ENCODE assay signal across 8 cellular contexts in the genomic region with DNA sequence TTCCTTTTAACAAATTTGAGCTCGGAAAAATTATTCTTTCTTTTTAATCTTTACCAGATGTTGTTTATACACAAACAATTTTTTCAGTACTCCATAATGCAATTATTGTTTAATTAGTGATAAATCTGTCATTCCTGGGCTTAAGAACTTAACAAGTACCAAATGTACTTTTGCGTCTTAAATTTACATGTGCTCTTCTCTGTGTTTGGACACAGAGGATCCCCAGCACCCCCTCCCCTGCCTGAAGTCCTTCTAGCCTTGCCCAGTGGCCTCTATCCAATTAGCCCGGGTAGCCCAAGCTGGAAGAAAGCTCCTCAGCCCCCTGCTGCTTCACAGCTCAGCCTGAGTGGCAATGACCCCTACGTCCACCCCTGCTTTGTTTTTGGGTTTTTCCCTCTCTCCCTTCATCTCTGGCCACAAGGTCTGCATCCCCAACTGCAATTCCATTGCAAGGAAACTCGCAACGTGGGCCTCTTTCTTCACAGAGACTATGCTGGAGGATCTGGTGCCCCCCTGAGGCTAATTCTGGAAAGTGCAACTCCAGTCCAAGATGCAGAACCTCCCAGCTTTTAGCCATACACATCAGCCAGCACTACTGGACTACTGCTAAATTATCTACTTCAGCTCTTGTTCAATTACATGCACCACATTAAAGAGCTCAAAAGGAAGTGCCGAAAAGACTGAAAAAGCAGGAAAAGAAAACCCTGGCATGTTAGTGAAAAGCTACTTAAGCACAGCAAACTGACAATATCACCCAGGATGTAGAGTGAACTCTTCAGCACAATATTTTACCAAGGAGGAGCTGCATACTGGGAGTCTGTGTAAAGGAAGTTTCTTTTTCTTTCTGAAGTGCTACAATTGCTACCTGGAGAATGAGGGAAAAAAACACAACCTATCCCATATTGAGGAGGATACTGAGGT.
A peak's percentile ranks its signal among the peaks of the same experiment; 100 is the strongest.
DNase-seq lines count a peak whose midpoint lies in the region; ATAC-seq and TF ChIP-seq lines count a peak whose summit lies in the region.

No MANE protein-coding gene starts in this region.

- H3K4me3 Mint-ChIP-seq in T-helper 17 cell, result no peak overlapping the region

- peaks cover 4% of the 10 kb centered on the region for H3K36me3 Mint-ChIP-seq in T-helper 17 cell (ENCODE audit: low read depth)

- peak; percentile 26 for DNase-seq in GM06990 (ENCODE audit: extremely low read depth, insufficient read length)
- DNase-seq in NCI-H1092 (lab: John Stamatoyannopoulos, UW), result peak; percentile 61
- peak in 2 of 3 donors; percentile 13 to 38 for DNase-seq in T-helper 17 cell
- peak; percentile 71 for DNase-seq in astrocyte of the spinal cord (ENCODE audit: low read depth, low spot score)
- peak; percentile 68 for DNase-seq in iPS DF 4.7 (ENCODE audit: extremely low read depth, low spot score)
- peak; percentile 30 for DNase-seq in smooth muscle cell (lab: John Stamatoyannopoulos, UW; ENCODE audit: unreplicated experiment)
- no peak for DNase-seq in NK-92 (lab: John Stamatoyannopoulos, UW; ENCODE audit: unreplicated experiment)

- peak; percentile 62 for ATAC-seq in T-helper 17 cell
- no peak for ATAC-seq in GM19035 (IDR thresholded peaks at IDR 0.05; ENCODE audit: unreplicated experiment)

- no peak overlapping the region for H3K4me3 ChIP-seq in GM06990 (replicated peaks; ENCODE audit: low read depth, low read length)
- H3K4me3 ChIP-seq in astrocyte of the spinal cord (ENCODE audit: low read depth, low read length), result no peak overlapping the region
- no peak overlapping the region for H3K4me3 ChIP-seq in smooth muscle cell

- H3K36me3 ChIP-seq in GM06990 (ENCODE audit: control insufficient read depth, insufficient read depth, low read length) (no peaks in the 10 kb centered on the region), smooth muscle cell (ENCODE audit: low read depth) (no peaks in the 10 kb centered on the region)

- no peaks in the 10 kb centered on the region for H3K79me2 ChIP-seq in smooth muscle cell (ENCODE audit: low read depth)

- H3K27me3 Mint-ChIP-seq in T-helper 17 cell, result peaks cover 4% of the 10 kb centered on the region

- TF ChIP-seq CTCF in GM06990 (IDR thresholded peaks at IDR 0.05; ENCODE audit: insufficient read depth, low read length, poor library complexity, severe bottlenecking) (peak; percentile 90), astrocyte of the spinal cord (IDR thresholded peaks at IDR 0.05; ENCODE audit: low read depth, low read length) (peak; percentile 87), smooth muscle cell (IDR thresholded peaks at IDR 0.05; ENCODE audit: borderline replicate concordance, insufficient read depth, poor library complexity, severe bottlenecking) (peak; percentile 80)

- H3K4me1 Mint-ChIP-seq in T-helper 17 cell, result peaks cover 3% of the 10 kb centered on the region

- H3K9me3 ChIP-seq in T-helper 17 cell (ENCODE audit: control insufficient read depth, low read length, poor library complexity, severe bottlenecking) (no peaks in the 10 kb centered on the region), smooth muscle cell (replicated peaks; ENCODE audit: low read depth) (no peaks in the 10 kb centered on the region)

- in situ Hi-C loops in astrocyte of the spinal cord (cut with HindIII; ENCODE audit: low sequenced_read_pairs), result loop anchor here (25.0 kb wide), 1 partner anchor 444 kb away; no protein-coding TSS in a partner anchor

- peaks cover 5% of the 10 kb centered on the region for H3K4me1 ChIP-seq in smooth muscle cell (ENCODE audit: low read depth)

- peaks cover 14% of the 10 kb centered on the region for H3F3A ChIP-seq in smooth muscle cell (ENCODE audit: low read depth)

- 12% methylated on average over 7 of the region's 7 CpGs for WGBS in smooth muscle cell (ENCODE audit: low lambda C conversion rate)

- no peaks in the 10 kb centered on the region for H4K20me1 ChIP-seq in smooth muscle cell (ENCODE audit: low read depth)

- H3K27ac Mint-ChIP-seq in T-helper 17 cell, result no peak overlapping the region

- no peak overlapping the region for H3K27ac ChIP-seq in smooth muscle cell (ENCODE audit: low read depth)

- no peaks in the 10 kb centered on the region for H3K27me3 ChIP-seq in GM06990 (replicated peaks; ENCODE audit: control insufficient read depth, insufficient read depth, low read length)
- H3K27me3 ChIP-seq in smooth muscle cell (ENCODE audit: low read depth), result no peaks in the 10 kb centered on the region

- H3K4me2 ChIP-seq in smooth muscle cell, result no peak overlapping the region

- H3K9ac ChIP-seq in smooth muscle cell (ENCODE audit: low read depth), result no peak overlapping the region

- H2AFZ ChIP-seq in smooth muscle cell (ENCODE audit: low read depth), result no peak overlapping the region
